20 cellular contexts compared by ENCODE assay signal in the genomic region with DNA sequence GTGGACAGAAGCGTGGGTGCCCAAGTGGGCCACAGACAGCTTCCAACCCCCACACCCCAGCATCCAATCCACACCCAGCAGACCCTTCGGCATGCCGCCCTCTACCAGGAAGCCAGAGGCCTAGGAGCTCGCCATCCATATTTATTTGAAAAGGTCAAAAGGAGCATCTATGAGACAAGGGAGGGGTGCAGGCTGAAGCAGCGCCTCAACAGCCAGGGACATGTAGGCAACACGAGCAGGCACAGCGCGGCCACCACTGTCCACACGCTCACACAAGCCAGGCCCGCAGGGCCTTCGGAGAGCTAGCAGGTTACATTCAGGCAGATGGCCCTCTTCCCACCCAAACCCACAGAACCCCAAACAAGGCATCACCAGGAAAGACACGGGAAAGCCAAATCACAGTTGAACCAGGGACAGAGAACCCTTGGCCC. TPM values are rescaled to one million over a fixed set of nuclear protein-coding genes. Genes with fewer than 3 reads are reported as not detected.
DNase-seq lines count a peak whose midpoint lies in the region; ATAC-seq lines count a peak whose summit lies in the region.
"Had no signal": no experiment of that assay in that cellular context is flagged by ENCODE, and none has a peak within 500 bp of the region (broad histone marks: within the 10 kb centered on the region; RNA-seq: fewer than 3 reads in every experiment).

No MANE protein-coding gene starts in this region.

- no peaks in the 10 kb centered on the region for H3K4me1 Mint-ChIP-seq in activated T-helper 17 cell treated with anti-CD3 and anti-CD28 coated beads, Interleukin-2, amount 50 U/mL, for 72 hours
- H3K4me1 Mint-ChIP-seq in memory B cell = peaks cover 4% of the 10 kb centered on the region
- peaks cover 2% of the 10 kb centered on the region for H3K4me1 Mint-ChIP-seq in stimulated activated effector memory CD8-positive, alpha-beta T cell treated with anti-CD3 and anti-CD28 coated beads, Interleukin-12 subunit alpha, Interleukin-12 subunit beta, amount 100 ng/mL, for 72 hours

- no peaks in the 10 kb centered on the region for H3K27me3 Mint-ChIP-seq in activated T-helper 17 cell treated with anti-CD3 and anti-CD28 coated beads, Interleukin-2, amount 50 U/mL, for 72 hours
- no peaks in the 10 kb centered on the region for H3K27me3 Mint-ChIP-seq in memory B cell
- H3K27me3 Mint-ChIP-seq: activated CD4-positive, alpha-beta T cell treated with anti-CD3 and anti-CD28 coated beads, Interleukin-2, amount 10 ng/mL, durations not matched to agents 24 days and 14 days; activated naive CD4-positive, alpha-beta T cell treated with anti-CD3 and anti-CD28 coated beads, Interleukin-2, amount 10 ng/mL, durations not matched to agents 7 days and 5 days; CD4-positive, alpha-beta T cell had no signal

- H3K27ac Mint-ChIP-seq in activated naive CD4-positive, alpha-beta T cell treated with anti-CD3 and anti-CD28 coated beads, Interleukin-2, amount 50 U/mL, for 72 hours = peak overlapping the region; percentile 25 to 64
- peak overlapping the region; percentile 59 for H3K27ac Mint-ChIP-seq in activated T-helper 17 cell treated with anti-CD3 and anti-CD28 coated beads, Interleukin-2, amount 50 U/mL, for 72 hours
- H3K27ac Mint-ChIP-seq in memory B cell = peak overlapping the region; percentile 31
- H3K27ac Mint-ChIP-seq in stimulated activated effector memory CD8-positive, alpha-beta T cell treated with anti-CD3 and anti-CD28 coated beads, Interleukin-12 subunit alpha, Interleukin-12 subunit beta, amount 100 ng/mL, for 72 hours = peak overlapping the region; percentile 37
- H3K27ac Mint-ChIP-seq: activated CD4-positive, alpha-beta T cell treated with anti-CD3 and anti-CD28 coated beads, Interleukin-2, amount 10 ng/mL, durations not matched to agents 24 days and 14 days; activated naive CD4-positive, alpha-beta T cell treated with anti-CD3 and anti-CD28 coated beads, Interleukin-2, amount 10 ng/mL, durations not matched to agents 7 days and 5 days; CD4-positive, alpha-beta T cell had no signal

- no peaks in the 10 kb centered on the region for H3K9me3 Mint-ChIP-seq in activated naive CD4-positive, alpha-beta T cell treated with anti-CD3 and anti-CD28 coated beads, Interleukin-2, amount 50 U/mL, for 72 hours
- H3K9me3 Mint-ChIP-seq in activated T-helper 17 cell treated with anti-CD3 and anti-CD28 coated beads, Interleukin-2, amount 50 U/mL, for 72 hours = no peaks in the 10 kb centered on the region
- no peaks in the 10 kb centered on the region for H3K9me3 Mint-ChIP-seq in memory B cell
- no peaks in the 10 kb centered on the region for H3K9me3 Mint-ChIP-seq in stimulated activated effector memory CD8-positive, alpha-beta T cell treated with anti-CD3 and anti-CD28 coated beads, Interleukin-12 subunit alpha, Interleukin-12 subunit beta, amount 100 ng/mL, for 72 hours
- H3K9me3 Mint-ChIP-seq: activated CD4-positive, alpha-beta T cell treated with anti-CD3 and anti-CD28 coated beads, Interleukin-2, amount 10 ng/mL, durations not matched to agents 24 days and 14 days; activated naive CD4-positive, alpha-beta T cell treated with anti-CD3 and anti-CD28 coated beads, Interleukin-2, amount 10 ng/mL, durations not matched to agents 7 days and 5 days; CD4-positive, alpha-beta T cell had no signal

- H3K36me3 Mint-ChIP-seq in activated naive CD4-positive, alpha-beta T cell treated with anti-CD3 and anti-CD28 coated beads, Interleukin-2, amount 50 U/mL, for 72 hours = peaks cover 0 to 6% of the 10 kb centered on the region in 2 donors
- peaks cover 66% of the 10 kb centered on the region for H3K36me3 Mint-ChIP-seq in activated T-helper 17 cell treated with anti-CD3 and anti-CD28 coated beads, Interleukin-2, amount 50 U/mL, for 72 hours (ENCODE audit: low read depth)
- peaks cover 26% of the 10 kb centered on the region for H3K36me3 Mint-ChIP-seq in memory B cell
- peaks cover 60% of the 10 kb centered on the region for H3K36me3 Mint-ChIP-seq in stimulated activated effector memory CD8-positive, alpha-beta T cell treated with anti-CD3 and anti-CD28 coated beads, Interleukin-12 subunit alpha, Interleukin-12 subunit beta, amount 100 ng/mL, for 72 hours

- ATAC-seq in activated naive CD4-positive, alpha-beta T cell treated with anti-CD3 and anti-CD28 coated beads, Interleukin-2, amount 50 U/mL, for 72 hours = no peak
- no peak for ATAC-seq in activated T-helper 17 cell treated with anti-CD3 and anti-CD28 coated beads, Interleukin-2, amount 50 U/mL, for 72 hours (replicated peaks)
- ATAC-seq in memory B cell (ENCODE audit: low read depth) (no peak), HG03045 (IDR thresholded peaks at IDR 0.05; ENCODE audit: unreplicated experiment) (no peak)
- no peak for ATAC-seq in stimulated activated effector memory CD8-positive, alpha-beta T cell treated with anti-CD3 and anti-CD28 coated beads, Interleukin-12 subunit alpha, Interleukin-12 subunit beta, amount 100 ng/mL, for 72 hours

- H3K4me3 Mint-ChIP-seq in activated T-helper 17 cell treated with anti-CD3 and anti-CD28 coated beads, Interleukin-2, amount 50 U/mL, for 72 hours = no peak overlapping the region
- no peak overlapping the region for H3K4me3 Mint-ChIP-seq in memory B cell
- no peak overlapping the region for H3K4me3 Mint-ChIP-seq in stimulated activated effector memory CD8-positive, alpha-beta T cell treated with anti-CD3 and anti-CD28 coated beads, Interleukin-12 subunit alpha, Interleukin-12 subunit beta, amount 100 ng/mL, for 72 hours
- H3K4me3 Mint-ChIP-seq: activated CD4-positive, alpha-beta T cell treated with anti-CD3 and anti-CD28 coated beads, Interleukin-2, amount 10 ng/mL, durations not matched to agents 24 days and 14 days; activated naive CD4-positive, alpha-beta T cell treated with anti-CD3 and anti-CD28 coated beads, Interleukin-2, amount 10 ng/mL, durations not matched to agents 7 days and 5 days; CD4-positive, alpha-beta T cell had no signal

- no peak for DNase-seq in activated naive CD4-positive, alpha-beta T cell treated with anti-CD3 and anti-CD28 coated beads, Interleukin-2, amount 50 U/mL, for 72 hours (ENCODE audit: low spot score in 2 of 2)
- DNase-seq in activated naive CD4-positive, alpha-beta T cell treated with anti-CD3 and anti-CD28 coated beads, Interleukin-2, amount 50 U/mL, for 16 hours = no peak
- DNase-seq in memory B cell (ENCODE audit: low spot score in 2 of 2) (no peak), T-helper 2 cell (no peak), iPS-NIHi7 (ENCODE audit: extremely low spot score) (no peak)
- DNase-seq in stimulated activated effector memory CD8-positive, alpha-beta T cell treated with anti-CD3 and anti-CD28 coated beads, Interleukin-12 subunit alpha, Interleukin-12 subunit beta, amount 100 ng/mL, for 72 hours (ENCODE audit: low spot score in 2 of 2) = no peak
- DNase-seq: 8988T; activated CD4-positive, alpha-beta T cell treated with anti-CD3 and anti-CD28 coated beads, Interleukin-2, amount 10 ng/mL, durations not matched to agents 24 days and 14 days; activated naive CD4-positive, alpha-beta T cell treated with anti-CD3 and anti-CD28 coated beads, Interleukin-2, amount 10 ng/mL, durations not matched to agents 7 days and 5 days; CD4-positive, alpha-beta T cell; DMS 273 treated with DMSO at 0.1 percent for 48 hours; MG63; NCI-H2081 treated with DMSO at 0.1 percent for 48 hours; NCI-H774; occipital lobe; stimulated activated CD4-positive, alpha-beta T cell treated with anti-CD3 and anti-CD28 coated beads, Interleukin-15, amount 100 ng/mL, for 24 hours; stomach; trophoblast cell had no signal

RNA-seq across cellular contexts. Expression of gene PSAP, which starts 34.6 kb away (rescaled TPM):
- total RNA-seq in activated naive CD4-positive, alpha-beta T cell treated with anti-CD3 and anti-CD28 coated beads, Interleukin-2, amount 50 U/mL, for 72 hours = 100 to 1,000 TPM; 128 to 165 TPM
- 100 to 1,000 TPM; 121 to 153 TPM for total RNA-seq in activated T-helper 17 cell treated with anti-CD3 and anti-CD28 coated beads, Interleukin-2, amount 50 U/mL, for 72 hours

RNA-seq across cellular contexts. Expression of gene VSIR, which starts 43.1 kb away (rescaled TPM):
- total RNA-seq in activated naive CD4-positive, alpha-beta T cell treated with anti-CD3 and anti-CD28 coated beads, Interleukin-2, amount 50 U/mL, for 72 hours = 100 to 1,000 TPM in 1 of 2 donors, 10 to 100 TPM in 1; 54.5 to 126 TPM
- total RNA-seq in activated T-helper 17 cell treated with anti-CD3 and anti-CD28 coated beads, Interleukin-2, amount 50 U/mL, for 72 hours = 100 to 1,000 TPM in 1 of 2 donors, 10 to 100 TPM in 1; 27.9 to 125 TPM
